1 cellular context compared by ENCODE assay signal in the genomic region with DNA sequence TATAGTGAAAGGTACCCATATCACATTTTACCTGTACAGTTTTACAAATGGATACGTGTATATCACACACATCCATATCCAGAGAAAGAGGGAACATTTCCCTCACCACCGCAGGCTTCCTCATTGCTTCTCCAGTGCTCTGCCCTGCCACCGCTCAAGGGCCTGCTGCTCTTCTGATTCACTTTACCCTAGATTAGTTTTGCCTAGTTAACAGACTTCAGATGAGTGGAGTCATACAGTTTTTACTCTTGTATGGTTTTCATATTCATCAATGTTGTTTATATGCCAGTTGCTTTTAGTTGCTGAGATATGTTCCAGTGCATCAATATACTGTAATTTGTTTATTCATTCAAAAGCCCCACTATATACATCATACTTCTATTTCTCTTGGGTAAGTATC.
TF ChIP-seq lines count a peak whose summit lies in the region.

No MANE protein-coding gene starts in this region.

TF ChIP-seq in WTC11, 78 proteins besides CTCF, POLR2A, EP300 and RAD21 (continued from another document):
- TF ChIP-seq, protein P1, sequence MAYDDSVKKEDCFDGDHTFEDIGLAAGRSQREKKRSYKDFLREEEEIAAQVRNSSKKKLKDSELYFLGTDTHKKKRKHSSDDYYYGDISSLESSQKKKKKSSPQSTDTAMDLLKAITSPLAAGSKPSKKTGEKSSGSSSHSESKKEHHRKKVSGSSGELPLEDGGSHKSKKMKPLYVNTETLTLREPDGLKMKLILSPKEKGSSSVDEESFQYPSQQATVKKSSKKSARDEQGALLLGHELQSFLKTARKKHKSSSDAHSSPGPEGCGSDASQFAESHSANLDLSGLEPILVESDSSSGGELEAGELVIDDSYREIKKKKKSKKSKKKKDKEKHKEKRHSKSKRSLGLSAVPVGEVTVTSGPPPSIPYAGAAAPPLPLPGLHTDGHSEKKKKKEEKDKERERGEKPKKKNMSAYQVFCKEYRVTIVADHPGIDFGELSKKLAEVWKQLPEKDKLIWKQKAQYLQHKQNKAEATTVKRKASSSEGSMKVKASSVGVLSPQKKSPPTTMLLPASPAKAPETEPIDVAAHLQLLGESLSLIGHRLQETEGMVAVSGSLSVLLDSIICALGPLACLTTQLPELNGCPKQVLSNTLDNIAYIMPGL (CRISPR knock-in tag; IDR thresholded peaks at IDR 0.05) = no peak
- TF ChIP-seq, protein P2, sequence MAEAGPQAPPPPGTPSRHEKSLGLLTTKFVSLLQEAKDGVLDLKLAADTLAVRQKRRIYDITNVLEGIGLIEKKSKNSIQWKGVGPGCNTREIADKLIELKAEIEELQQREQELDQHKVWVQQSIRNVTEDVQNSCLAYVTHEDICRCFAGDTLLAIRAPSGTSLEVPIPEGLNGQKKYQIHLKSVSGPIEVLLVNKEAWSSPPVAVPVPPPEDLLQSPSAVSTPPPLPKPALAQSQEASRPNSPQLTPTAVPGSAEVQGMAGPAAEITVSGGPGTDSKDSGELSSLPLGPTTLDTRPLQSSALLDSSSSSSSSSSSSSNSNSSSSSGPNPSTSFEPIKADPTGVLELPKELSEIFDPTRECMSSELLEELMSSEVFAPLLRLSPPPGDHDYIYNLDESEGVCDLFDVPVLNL (CRISPR knock-in tag; IDR thresholded peaks at IDR 0.05; ENCODE audit: borderline replicate concordance, low read depth) = no peak
- TF ChIP-seq NR2C2 (CRISPR knock-in tag; IDR thresholded peaks at IDR 0.05) (no peak), SOX15 (CRISPR knock-in tag; IDR thresholded peaks at IDR 0.05) (no peak), ZNF423 (CRISPR knock-in tag; IDR thresholded peaks at IDR 0.05) (no peak), TCF7 (CRISPR knock-in tag; IDR thresholded peaks at IDR 0.05; ENCODE audit: low read depth) (no peak), ATF1 (CRISPR knock-in tag; IDR thresholded peaks at IDR 0.05) (no peak)
- TF ChIP-seq, protein P3, sequence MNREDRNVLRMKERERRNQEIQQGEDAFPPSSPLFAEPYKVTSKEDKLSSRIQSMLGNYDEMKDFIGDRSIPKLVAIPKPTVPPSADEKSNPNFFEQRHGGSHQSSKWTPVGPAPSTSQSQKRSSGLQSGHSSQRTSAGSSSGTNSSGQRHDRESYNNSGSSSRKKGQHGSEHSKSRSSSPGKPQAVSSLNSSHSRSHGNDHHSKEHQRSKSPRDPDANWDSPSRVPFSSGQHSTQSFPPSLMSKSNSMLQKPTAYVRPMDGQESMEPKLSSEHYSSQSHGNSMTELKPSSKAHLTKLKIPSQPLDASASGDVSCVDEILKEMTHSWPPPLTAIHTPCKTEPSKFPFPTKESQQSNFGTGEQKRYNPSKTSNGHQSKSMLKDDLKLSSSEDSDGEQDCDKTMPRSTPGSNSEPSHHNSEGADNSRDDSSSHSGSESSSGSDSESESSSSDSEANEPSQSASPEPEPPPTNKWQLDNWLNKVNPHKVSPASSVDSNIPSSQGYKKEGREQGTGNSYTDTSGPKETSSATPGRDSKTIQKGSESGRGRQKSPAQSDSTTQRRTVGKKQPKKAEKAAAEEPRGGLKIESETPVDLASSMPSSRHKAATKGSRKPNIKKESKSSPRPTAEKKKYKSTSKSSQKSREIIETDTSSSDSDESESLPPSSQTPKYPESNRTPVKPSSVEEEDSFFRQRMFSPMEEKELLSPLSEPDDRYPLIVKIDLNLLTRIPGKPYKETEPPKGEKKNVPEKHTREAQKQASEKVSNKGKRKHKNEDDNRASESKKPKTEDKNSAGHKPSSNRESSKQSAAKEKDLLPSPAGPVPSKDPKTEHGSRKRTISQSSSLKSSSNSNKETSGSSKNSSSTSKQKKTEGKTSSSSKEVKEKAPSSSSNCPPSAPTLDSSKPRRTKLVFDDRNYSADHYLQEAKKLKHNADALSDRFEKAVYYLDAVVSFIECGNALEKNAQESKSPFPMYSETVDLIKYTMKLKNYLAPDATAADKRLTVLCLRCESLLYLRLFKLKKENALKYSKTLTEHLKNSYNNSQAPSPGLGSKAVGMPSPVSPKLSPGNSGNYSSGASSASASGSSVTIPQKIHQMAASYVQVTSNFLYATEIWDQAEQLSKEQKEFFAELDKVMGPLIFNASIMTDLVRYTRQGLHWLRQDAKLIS (CRISPR knock-in tag; IDR thresholded peaks at IDR 0.05; ENCODE audit: borderline replicate concordance) = no peak
- TF ChIP-seq, protein P4, sequence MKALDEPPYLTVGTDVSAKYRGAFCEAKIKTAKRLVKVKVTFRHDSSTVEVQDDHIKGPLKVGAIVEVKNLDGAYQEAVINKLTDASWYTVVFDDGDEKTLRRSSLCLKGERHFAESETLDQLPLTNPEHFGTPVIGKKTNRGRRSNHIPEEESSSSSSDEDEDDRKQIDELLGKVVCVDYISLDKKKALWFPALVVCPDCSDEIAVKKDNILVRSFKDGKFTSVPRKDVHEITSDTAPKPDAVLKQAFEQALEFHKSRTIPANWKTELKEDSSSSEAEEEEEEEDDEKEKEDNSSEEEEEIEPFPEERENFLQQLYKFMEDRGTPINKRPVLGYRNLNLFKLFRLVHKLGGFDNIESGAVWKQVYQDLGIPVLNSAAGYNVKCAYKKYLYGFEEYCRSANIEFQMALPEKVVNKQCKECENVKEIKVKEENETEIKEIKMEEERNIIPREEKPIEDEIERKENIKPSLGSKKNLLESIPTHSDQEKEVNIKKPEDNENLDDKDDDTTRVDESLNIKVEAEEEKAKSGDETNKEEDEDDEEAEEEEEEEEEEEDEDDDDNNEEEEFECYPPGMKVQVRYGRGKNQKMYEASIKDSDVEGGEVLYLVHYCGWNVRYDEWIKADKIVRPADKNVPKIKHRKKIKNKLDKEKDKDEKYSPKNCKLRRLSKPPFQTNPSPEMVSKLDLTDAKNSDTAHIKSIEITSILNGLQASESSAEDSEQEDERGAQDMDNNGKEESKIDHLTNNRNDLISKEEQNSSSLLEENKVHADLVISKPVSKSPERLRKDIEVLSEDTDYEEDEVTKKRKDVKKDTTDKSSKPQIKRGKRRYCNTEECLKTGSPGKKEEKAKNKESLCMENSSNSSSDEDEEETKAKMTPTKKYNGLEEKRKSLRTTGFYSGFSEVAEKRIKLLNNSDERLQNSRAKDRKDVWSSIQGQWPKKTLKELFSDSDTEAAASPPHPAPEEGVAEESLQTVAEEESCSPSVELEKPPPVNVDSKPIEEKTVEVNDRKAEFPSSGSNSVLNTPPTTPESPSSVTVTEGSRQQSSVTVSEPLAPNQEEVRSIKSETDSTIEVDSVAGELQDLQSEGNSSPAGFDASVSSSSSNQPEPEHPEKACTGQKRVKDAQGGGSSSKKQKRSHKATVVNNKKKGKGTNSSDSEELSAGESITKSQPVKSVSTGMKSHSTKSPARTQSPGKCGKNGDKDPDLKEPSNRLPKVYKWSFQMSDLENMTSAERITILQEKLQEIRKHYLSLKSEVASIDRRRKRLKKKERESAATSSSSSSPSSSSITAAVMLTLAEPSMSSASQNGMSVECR (CRISPR knock-in tag; IDR thresholded peaks at IDR 0.05; ENCODE audit: borderline replicate concordance) = no peak
TF ChIP-seq in WTC11: peak in this region for 0.
